ENCODE assay signal across 8 cellular contexts in genomic region chr15:31080618-31081017, GRCh38. TPM values are rescaled to one million over a fixed set of nuclear protein-coding genes. Genes with fewer than 3 reads are reported as not detected.
DNase-seq lines count a peak whose midpoint lies in the region.

No MANE protein-coding gene starts in this region.

- DNase-seq in CD1c-positive myeloid dendritic cell (ENCODE audit: extremely low spot score): peak; percentile 40
- DNase-seq in NCI-H1048 (lab: John Stamatoyannopoulos, UW): peak; percentile 69
- peak; percentile 41 for DNase-seq in astrocyte of the hippocampus (ENCODE audit: low read depth, low spot score)
- DNase-seq in immature natural killer cell: peak; percentile 34 to 45 (median 36)
- DNase-seq in stimulated activated CD4-positive, alpha-beta T cell treated with anti-CD3 and anti-CD28 coated beads, TNF-alpha, amount 100 ng/mL, for 24 hours (ENCODE audit: low read depth in 3 of 3): peak in 2 of 3 experiments; percentile 4 to 25
- DNase-seq in ureter (ENCODE audit: low spot score): no peak
- no peak for DNase-seq in SKM-1 (lab: John Stamatoyannopoulos, UW; ENCODE audit: unreplicated experiment)
- no peak for DNase-seq in NCI-H1436 (lab: John Stamatoyannopoulos, UW)

- peaks cover 0 to 3% (median 0%) of the 10 kb centered on the region in 3 donors for H3K36me3 Mint-ChIP-seq in immature natural killer cell

- peaks cover 19 to 30% of the 10 kb centered on the region in 2 donors for H3K4me1 Mint-ChIP-seq in immature natural killer cell

- peak overlapping the region; percentile 60 to 81 (median 70) for H3K4me3 Mint-ChIP-seq in immature natural killer cell

- H3K27me3 Mint-ChIP-seq in immature natural killer cell (ENCODE audit: low read depth in 3 of 3): peaks cover 0 to 8% (median 2%) of the 10 kb centered on the region in 3 donors

- no peaks in the 10 kb centered on the region for H3K9me3 Mint-ChIP-seq in immature natural killer cell

- H3K27ac Mint-ChIP-seq in immature natural killer cell: no peak overlapping the region

RNA-seq across cellular contexts. Expression of gene TRPM1, which starts 20.9 kb away (rescaled TPM):
- under 1 TPM in 1 of 3 donors, not detected in 2; 0.11 TPM for polyA plus RNA-seq in immature natural killer cell
- total RNA-seq in ureter: not detected

Comparison
In these comparisons a context has a peak if more than half of its experiments do, and no peak if none do; other contexts are left out.
1. DNase-seq: peak in CD1c-positive myeloid dendritic cell (single experiment), NCI-H1048 (single experiment), astrocyte of the hippocampus (single experiment), immature natural killer cell (3 of 3) and stimulated activated CD4-positive, alpha-beta T cell treated with anti-CD3 and anti-CD28 coated beads, TNF-alpha, amount 100 ng/mL, for 24 hours (2 of 3); none in ureter (single experiment), SKM-1 (single experiment) and NCI-H1436 (single experiment).